Comparison of ENCODE assay signal across 18 cellular contexts in genomic region chr2:238876232-238876630, GRCh38. TPM values are rescaled to one million over a fixed set of nuclear protein-coding genes. Genes with fewer than 3 reads are reported as not detected.
"Had no signal": no experiment of that assay in that cellular context is flagged by ENCODE, and none has a peak within 500 bp of the region (broad histone marks: within the 10 kb centered on the region; RNA-seq: fewer than 3 reads in every experiment).

No MANE protein-coding gene starts in this region.

- ATAC-seq: activated CD8-positive, alpha-beta T cell treated with anti-CD3 and anti-CD28 coated beads for 36 hours; foreskin keratinocyte had no signal

- H3K36me3 ChIP-seq: right atrium auricular region had no signal

- H3K27ac ChIP-seq: foreskin keratinocyte, right atrium auricular region had no signal

- DNase-seq: activated CD4-positive, alpha-beta T cell treated with anti-CD3 and anti-CD28 coated beads, Interleukin-2, amount 10 ng/mL, durations not matched to agents 24 days and 14 days; activated CD8-positive, alpha-beta T cell treated with anti-CD3 and anti-CD28 coated beads for 36 hours; activated T-cell treated with anti-CD3 and anti-CD28 coated beads, Interleukin-2, amount 50 U/mL, for 24 hours; dermis blood vessel endothelial cell; effector memory CD4-positive, alpha-beta T cell; foreskin keratinocyte; glutamatergic neuron; hypothalamus; islet precursor cell; midbrain; stimulated activated CD4-positive, alpha-beta T cell treated with anti-CD3 and anti-CD28 coated beads, Interleukin-15, amount 100 ng/mL, for 24 hours; stimulated activated CD4-positive, alpha-beta T cell treated with anti-CD3 and anti-CD28 coated beads, Interleukin-2, amount 100 ng/mL, for 48 hours; T1000 had no signal

- H3K4me3 ChIP-seq: lung, right atrium auricular region, skin epidermis had no signal

- H3K27me3 ChIP-seq: foreskin keratinocyte, right atrium auricular region had no signal

- H3K9me3 ChIP-seq: right atrium auricular region had no signal

- H3K4me1 ChIP-seq: foreskin keratinocyte, right atrium auricular region had no signal

RNA-seq across cellular contexts. Expression of gene TWIST2, which starts 28.3 kb away (rescaled TPM):
- total RNA-seq: activated CD4-positive, alpha-beta T cell treated with anti-CD3 and anti-CD28 coated beads, Interleukin-2, amount 10 ng/mL, durations not matched to agents 24 days and 14 days; activated CD8-positive, alpha-beta T cell treated with anti-CD3 and anti-CD28 coated beads for 36 hours; dermis blood vessel endothelial cell; progenitor cell of endocrine pancreas; T-helper 1 cell treated with Interleukin-12 subunit alpha and Interleukin-12 subunit beta and Interleukin-4 antibody, amounts not matched to agents 30 ng/mL and 1 ng/mL, for 36 hours had no signal
